Comparison of ENCODE assay signal across 8 cellular contexts in the genomic region with DNA sequence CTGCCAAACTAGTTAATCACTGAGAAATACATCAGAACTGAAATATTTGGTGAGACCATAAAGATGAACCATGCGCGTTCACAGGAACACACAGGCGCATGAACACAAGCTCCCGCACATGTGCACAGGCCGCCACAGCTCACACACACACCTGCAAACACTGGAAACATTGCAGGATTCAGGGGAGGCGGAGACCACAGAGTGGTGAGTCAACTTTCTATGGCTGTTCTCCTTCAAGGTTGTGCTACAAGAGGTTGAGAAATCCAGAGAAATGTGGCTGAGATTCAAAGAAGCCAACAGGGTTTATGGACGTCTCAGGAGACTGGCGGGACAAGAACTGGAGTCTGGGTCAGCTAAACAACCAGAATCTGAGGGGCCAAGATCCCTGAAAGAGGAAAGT. TPM values are rescaled to one million over a fixed set of nuclear protein-coding genes. Genes with fewer than 3 reads are reported as not detected.
A peak's percentile ranks its signal among the peaks of the same experiment; 100 is the strongest.
DNase-seq lines count a peak whose midpoint lies in the region; ATAC-seq and TF ChIP-seq lines count a peak whose summit lies in the region.

No MANE protein-coding gene starts in this region.

- TF ChIP-seq CTCF in NB4 (IDR thresholded peaks at IDR 0.05; ENCODE audit: low read depth, low read length) (no peak), lower lobe of right lung (IDR thresholded peaks at IDR 0.05) (no peak), suprapubic skin (IDR thresholded peaks at IDR 0.05) (no peak)

- TF ChIP-seq POLR2A in NB4 (IDR thresholded peaks at IDR 0.05; ENCODE audit: extremely low read depth, insufficient read length) (no peak), suprapubic skin (IDR thresholded peaks at IDR 0.05) (no peak)

- intact Hi-C loops in lower lobe of right lung (cut with DNase I): no loop called here

- H3K4me1 ChIP-seq in lower lobe of right lung: peaks cover 61% of the 10 kb centered on the region
- H3K4me1 ChIP-seq in suprapubic skin: peaks cover 51% of the 10 kb centered on the region

- H3K4me3 Mint-ChIP-seq in activated naive CD8-positive, alpha-beta T cell treated with anti-CD3 and anti-CD28 coated beads, Interleukin-2, amount 10 ng/mL, durations not matched to agents 7 days and 5 days: peak overlapping the region; percentile 74

- WGBS in suprapubic skin: 50% methylated on average over 8 of the region's 8 CpGs

- no peaks in the 10 kb centered on the region for H3K36me3 ChIP-seq in lower lobe of right lung
- H3K36me3 ChIP-seq in suprapubic skin: peaks cover 7% of the 10 kb centered on the region

- peaks cover 40% of the 10 kb centered on the region for H3K36me3 Mint-ChIP-seq in activated naive CD8-positive, alpha-beta T cell treated with anti-CD3 and anti-CD28 coated beads, Interleukin-2, amount 10 ng/mL, durations not matched to agents 7 days and 5 days

- no peaks in the 10 kb centered on the region for H3K27me3 Mint-ChIP-seq in activated naive CD8-positive, alpha-beta T cell treated with anti-CD3 and anti-CD28 coated beads, Interleukin-2, amount 10 ng/mL, durations not matched to agents 7 days and 5 days

- DNase-seq in NB4 (ENCODE audit: low read depth) (peak; percentile 89), lower lobe of right lung (no peak), suprapubic skin (ENCODE audit: low spot score in 2 of 2) (no peak), NCI-H2171 (lab: John Stamatoyannopoulos, UW) (no peak), substantia nigra (lab: John Stamatoyannopoulos, UW) (no peak), NCI-H69 (lab: John Stamatoyannopoulos, UW) (no peak), DMS53 (lab: John Stamatoyannopoulos, UW) (no peak)
- no peak for DNase-seq in activated naive CD8-positive, alpha-beta T cell treated with anti-CD3 and anti-CD28 coated beads, Interleukin-2, amount 10 ng/mL, durations not matched to agents 7 days and 5 days

- peak; percentile 7 for ATAC-seq in activated naive CD8-positive, alpha-beta T cell treated with anti-CD3 and anti-CD28 coated beads, Interleukin-2, amount 10 ng/mL, durations not matched to agents 7 days and 5 days (ENCODE audit: low read depth)
- peak; percentile 90 for ATAC-seq in lower lobe of right lung

- H3K27me3 ChIP-seq in lower lobe of right lung (ENCODE audit: low read depth) (no peaks in the 10 kb centered on the region), suprapubic skin (no peaks in the 10 kb centered on the region)

- H3K4me1 Mint-ChIP-seq in activated naive CD8-positive, alpha-beta T cell treated with anti-CD3 and anti-CD28 coated beads, Interleukin-2, amount 10 ng/mL, durations not matched to agents 7 days and 5 days: peaks cover 65% of the 10 kb centered on the region

- POLR2A ChIA-PET in activated naive CD8-positive, alpha-beta T cell treated with anti-CD3 and anti-CD28 coated beads, Interleukin-2, amount 10 ng/mL, durations not matched to agents 7 days and 5 days (lab: Charles Lee): interaction anchor here (0.7 to 3.4 kb wide), 7 partner anchors 13 to 107 kb away, joined by 3 to 21 read pairs (median 8); partner anchors contain the start of genes ESYT2 and NCAPG2

- H3K4me3 ChIP-seq in NB4 (ENCODE audit: low read depth, low read length) (no peak overlapping the region), lower lobe of right lung (no peak overlapping the region), suprapubic skin (no peak overlapping the region)

- H3K9me3 ChIP-seq in lower lobe of right lung (no peaks in the 10 kb centered on the region), suprapubic skin (no peaks in the 10 kb centered on the region)

- H3K27ac ChIP-seq in lower lobe of right lung: peak overlapping the region; percentile 75
- H3K27ac ChIP-seq in suprapubic skin: peak overlapping the region; percentile 76
- H3K27ac ChIP-seq in substantia nigra (ENCODE audit: low read depth, low read length, poor library complexity, severe bottlenecking): no peak overlapping the region

- H3K27ac Mint-ChIP-seq in activated naive CD8-positive, alpha-beta T cell treated with anti-CD3 and anti-CD28 coated beads, Interleukin-2, amount 10 ng/mL, durations not matched to agents 7 days and 5 days: peak overlapping the region; percentile 91

- no peak for TF ChIP-seq EP300 in suprapubic skin (IDR thresholded peaks at IDR 0.05)

- no peaks in the 10 kb centered on the region for H3K9me3 Mint-ChIP-seq in activated naive CD8-positive, alpha-beta T cell treated with anti-CD3 and anti-CD28 coated beads, Interleukin-2, amount 10 ng/mL, durations not matched to agents 7 days and 5 days

RNA-seq across cellular contexts. Expression of gene ESYT2, which starts 17.8 kb away (rescaled TPM):
- total RNA-seq in activated naive CD8-positive, alpha-beta T cell treated with anti-CD3 and anti-CD28 coated beads, Interleukin-2, amount 10 ng/mL, durations not matched to agents 7 days and 5 days: 10 to 100 TPM; 93.9 to 94.2 TPM
- 55.5 TPM for total RNA-seq in lower lobe of right lung
- 10 to 100 TPM; 68.3 to 95.8 (median 82.6) TPM for total RNA-seq in suprapubic skin

RNA-seq across cellular contexts. Expression of gene DYNC2I1, which starts 44.9 kb away (rescaled TPM):
- total RNA-seq in activated naive CD8-positive, alpha-beta T cell treated with anti-CD3 and anti-CD28 coated beads, Interleukin-2, amount 10 ng/mL, durations not matched to agents 7 days and 5 days: 10 to 100 TPM; 16.3 to 18.2 TPM
- total RNA-seq in lower lobe of right lung (22.4 TPM), suprapubic skin (10 to 100 TPM in 2 of 4 donors, 1 to 10 TPM in 2; 7.2 to 33.5 (median 9.3) TPM)
